Comparison of ENCODE assay signal across 8 cellular contexts in genomic region chr3:153026026-153026425, GRCh38.
DNase-seq lines count a peak whose midpoint lies in the region; ATAC-seq and TF ChIP-seq lines count a peak whose summit lies in the region.

No MANE protein-coding gene starts in this region.

- H3T11ph ChIP-seq in H9 (ENCODE audit: low read length): no peak overlapping the region

- no peaks in the 10 kb centered on the region for H3K4me1 ChIP-seq in CD4-positive, alpha-beta memory T cell (ENCODE audit: insufficient read depth, low read length)
- no peaks in the 10 kb centered on the region for H3K4me1 ChIP-seq in H9 (ENCODE audit: insufficient read depth, low read length)
- no peaks in the 10 kb centered on the region for H3K4me1 ChIP-seq in OCI-LY3 (ENCODE audit: low read length)
- no peaks in the 10 kb centered on the region for H3K4me1 ChIP-seq in prostate gland (replicated peaks)

- H3K56ac ChIP-seq in H9 (ENCODE audit: insufficient read length, low read depth, low read length): no peak overlapping the region

- H3K9me3 ChIP-seq in CD4-positive, alpha-beta memory T cell (ENCODE audit: control insufficient read depth in 1 of 2, low read length in 2 of 2): no peaks in the 10 kb centered on the region
- no peaks in the 10 kb centered on the region for H3K9me3 ChIP-seq in H9 (ENCODE audit: control insufficient read depth, low read depth, low read length)
- no peaks in the 10 kb centered on the region for H3K9me3 ChIP-seq in OCI-LY3 (ENCODE audit: insufficient read depth, low read length)
- H3K9me3 ChIP-seq in prostate gland: no peaks in the 10 kb centered on the region

- no peak overlapping the region for H3K4me3 ChIP-seq in CD4-positive, alpha-beta memory T cell (ENCODE audit: low read length in 2 of 2)
- H3K4me3 ChIP-seq in OCI-LY3 (ENCODE audit: low read length) (no peak overlapping the region), epithelial cell of proximal tubule (ENCODE audit: low read depth, low read length) (no peak overlapping the region), prostate gland (no peak overlapping the region)

- no peak overlapping the region for H2AK5ac ChIP-seq in H9 (ENCODE audit: insufficient read length, low read length)

- no peak overlapping the region for H2BK120ac ChIP-seq in H9 (ENCODE audit: low read depth, low read length, poor library complexity, severe bottlenecking)

- no peaks in the 10 kb centered on the region for H3K79me1 ChIP-seq in H9 (ENCODE audit: insufficient read depth, low read depth, low read length, poor library complexity, severe bottlenecking)

- H3K14ac ChIP-seq in H9 (ENCODE audit: insufficient read depth, low read length): no peak overlapping the region

- H4K5ac ChIP-seq in H9 (ENCODE audit: insufficient read length, low read depth, low read length): no peak overlapping the region

- no peaks in the 10 kb centered on the region for H3K36me3 ChIP-seq in CD4-positive, alpha-beta memory T cell (ENCODE audit: insufficient read depth, low read length)
- no peaks in the 10 kb centered on the region for H3K36me3 ChIP-seq in OCI-LY3 (replicated peaks; ENCODE audit: low read depth, low read length)
- no peaks in the 10 kb centered on the region for H3K36me3 ChIP-seq in prostate gland

- H3K23ac ChIP-seq in H9 (ENCODE audit: insufficient read length, low read depth, low read length): no peak overlapping the region

- no peaks in the 10 kb centered on the region for H3K36me3 Mint-ChIP-seq in CD4-positive, alpha-beta memory T cell
- H3K36me3 Mint-ChIP-seq in H9 (ENCODE audit: insufficient read depth in 1 of 3, low read depth in 3 of 3): no peaks in the 10 kb centered on the region

- no peaks in the 10 kb centered on the region for H3K27me3 ChIP-seq in CD4-positive, alpha-beta memory T cell (ENCODE audit: insufficient read depth, low read length)
- H3K27me3 ChIP-seq in H9 (ENCODE audit: insufficient read depth, low read length) (no peaks in the 10 kb centered on the region), OCI-LY3 (ENCODE audit: low read depth, low read length) (peaks cover 19% of the 10 kb centered on the region), prostate gland (replicated peaks; ENCODE audit: insufficient read depth) (no peaks in the 10 kb centered on the region)

- H2BK15ac ChIP-seq in H9 (ENCODE audit: low read depth, low read length): no peak overlapping the region

- H3K27me3 Mint-ChIP-seq in CD4-positive, alpha-beta memory T cell: peaks cover 2 to 11% of the 10 kb centered on the region in 2 donors
- no peaks in the 10 kb centered on the region for H3K27me3 Mint-ChIP-seq in H9 (ENCODE audit: low read depth)

- no peak overlapping the region for H2BK12ac ChIP-seq in H9 (ENCODE audit: insufficient read length, low read depth, low read length)

- H4K91ac ChIP-seq in H9 (ENCODE audit: insufficient read length, low read depth, low read length): no peak overlapping the region

- TF ChIP-seq POLR2A in prostate gland (IDR thresholded peaks at IDR 0.05): no peak

- H3K4me3 Mint-ChIP-seq in CD4-positive, alpha-beta memory T cell: no peak overlapping the region
- H3K4me3 Mint-ChIP-seq in H9: no peak overlapping the region

- TF ChIP-seq CTCF in H9 (conservative IDR thresholded peaks at IDR 0.05) (peak; percentile 79), OCI-LY3 (IDR thresholded peaks at IDR 0.05; ENCODE audit: low read depth, low read length) (peak; percentile 78), epithelial cell of proximal tubule (conservative IDR thresholded peaks at IDR 0.05; ENCODE audit: low read depth, low read length) (peak; percentile 61), prostate gland (IDR thresholded peaks at IDR 0.05) (peak; percentile 19 to 78 (median 44))

- H4K20me1 ChIP-seq in H9 (ENCODE audit: control insufficient read depth, insufficient read depth, insufficient read length) (no peaks in the 10 kb centered on the region), OCI-LY3 (ENCODE audit: insufficient read depth, low read length) (no peaks in the 10 kb centered on the region)

- H3K79me2 ChIP-seq in H9 (ENCODE audit: insufficient read depth, low read length) (no peaks in the 10 kb centered on the region), OCI-LY3 (ENCODE audit: low read length) (no peaks in the 10 kb centered on the region)

- no peak overlapping the region for H2BK20ac ChIP-seq in H9 (ENCODE audit: low read depth, low read length, poor library complexity, severe bottlenecking)

- intact Hi-C loops in CD4-positive, alpha-beta memory T cell (cut with micrococcal nuclease): loop anchor here (1.0 kb wide), 6 partner anchors 264 to 992 kb away; no protein-coding TSS in a partner anchor
- intact Hi-C loops in prostate gland (cut with DNase I): no loop called here

- H3K4me2 ChIP-seq in H9 (ENCODE audit: insufficient read depth, insufficient read length, low read length) (no peak overlapping the region), OCI-LY3 (ENCODE audit: low read length) (no peak overlapping the region)

- no peak overlapping the region for H3K4ac ChIP-seq in H9 (ENCODE audit: low read depth, low read length)

- H3K9me3 Mint-ChIP-seq in CD4-positive, alpha-beta memory T cell: no peaks in the 10 kb centered on the region
- H3K9me3 Mint-ChIP-seq in H9: no peaks in the 10 kb centered on the region

- no peaks in the 10 kb centered on the region for H3K23me2 ChIP-seq in H9 (ENCODE audit: insufficient read length, low read depth, low read length, poor library complexity, severe bottlenecking)

- H4K8ac ChIP-seq in H9 (replicated peaks; ENCODE audit: insufficient read length, low read depth, low read length): no peak overlapping the region

- no peaks in the 10 kb centered on the region for H3K4me1 Mint-ChIP-seq in CD4-positive, alpha-beta memory T cell
- H3K4me1 Mint-ChIP-seq in H9: no peaks in the 10 kb centered on the region

- peak in 4 of 5 donors; percentile 22 to 29 (median 26) for DNase-seq in CD4-positive, alpha-beta memory T cell
- no peak for DNase-seq in H9
- no peak for DNase-seq in epithelial cell of proximal tubule (ENCODE audit: low read depth)
- no peak for DNase-seq in prostate gland (ENCODE audit: low spot score)
- no peak for DNase-seq in activated T-cell treated with anti-CD3 and anti-CD28 coated beads, Interleukin-2, amount 50 U/mL, for 1 hour

- no peak overlapping the region for H3K9ac ChIP-seq in H9 (ENCODE audit: extremely low read depth, insufficient read length, low read length)
- H3K9ac ChIP-seq in OCI-LY3 (ENCODE audit: low read length): no peak overlapping the region

- POLR2A ChIA-PET in CD4-positive, alpha-beta memory T cell (lab: Charles Lee; ENCODE audit: partially characterized antibody): no interaction called here

- no peak overlapping the region for H2BK5ac ChIP-seq in H9 (ENCODE audit: insufficient read length, low read length)

- H3K27ac Mint-ChIP-seq in CD4-positive, alpha-beta memory T cell: no peak overlapping the region
- no peak overlapping the region for H3K27ac Mint-ChIP-seq in H9

- CTCF ChIA-PET in CD4-positive, alpha-beta memory T cell (lab: Charles Lee; ENCODE audit: partially characterized antibody): interaction anchor here (0.8 to 2.3 kb wide), 12 partner anchors 9 to 1228 kb away, joined by 3 to 8 read pairs (median 4); no protein-coding TSS in a partner anchor

- ATAC-seq in HG02840 (IDR thresholded peaks at IDR 0.05; ENCODE audit: low FRiP score, unreplicated experiment): no peak
- ATAC-seq in HG03196 (IDR thresholded peaks at IDR 0.05; ENCODE audit: unreplicated experiment): no peak

- H2AFZ ChIP-seq in H9 (ENCODE audit: low read length) (no peak overlapping the region), OCI-LY3 (ENCODE audit: low read depth, low read length) (no peak overlapping the region)

- no CpG with 5 or more reads among the region's 3 CpGs for WGBS in H9 (ENCODE audit: extremely low coverage, insufficient read length, low lambda C conversion rate)
- 62% methylated on average over 3 of the region's 3 CpGs for WGBS in prostate gland

- H3K27ac ChIP-seq in CD4-positive, alpha-beta memory T cell (ENCODE audit: low read depth, low read length): no peak overlapping the region
- H3K27ac ChIP-seq in H9 (ENCODE audit: insufficient read length, low read depth, low read length) (no peak overlapping the region), OCI-LY3 (ENCODE audit: low read length) (no peak overlapping the region), prostate gland (no peak overlapping the region)

- H3K18ac ChIP-seq in H9 (ENCODE audit: insufficient read length, low read depth, low read length): no peak overlapping the region

Comparison
In these comparisons a context has a peak if more than half of its experiments do, and no peak if none do; other contexts are left out.
1. DNase-seq: peak in CD4-positive, alpha-beta memory T cell (4 of 5); none in H9 (single experiment), epithelial cell of proximal tubule (single experiment), prostate gland (single experiment) and activated T-cell treated with anti-CD3 and anti-CD28 coated beads, Interleukin-2, amount 50 U/mL, for 1 hour (single experiment).
2. Peak in every context shown above with its lines, with median percentiles within 50 percentile points of each other: CTCF ChIP-seq.